In genomic region chr1:8903908-8904650, GRCh38 we compare ENCODE assay signal across 9 cellular contexts. TPM values are rescaled to one million over a fixed set of nuclear protein-coding genes. Genes with fewer than 3 reads are reported as not detected.
A peak's percentile ranks its signal among the peaks of the same experiment; 100 is the strongest.
DNase-seq lines count a peak whose midpoint lies in the region; ATAC-seq and TF ChIP-seq lines count a peak whose summit lies in the region.
"Had no signal": no experiment of that assay in that cellular context is flagged by ENCODE, and none has a peak within 500 bp of the region (broad histone marks: within the 10 kb centered on the region; RNA-seq: fewer than 3 reads in every experiment).

No MANE protein-coding gene starts in this region.

- H3K9me2 ChIP-seq in hepatocyte (replicated peaks; ENCODE audit: insufficient read depth), result no peaks in the 10 kb centered on the region

- H3K27ac ChIP-seq in hepatocyte (peak overlapping the region; percentile 55), transverse colon (peak overlapping the region in 1 of 4 donors; percentile 15), WERI-Rb-1 (no peak overlapping the region)
- H3K27ac ChIP-seq in naive thymus-derived CD4-positive, alpha-beta T cell (ENCODE audit: low read depth, low read length), result no peak overlapping the region

- peak overlapping the region; percentile 83 for H3K27ac Mint-ChIP-seq in activated CD4-positive, alpha-beta T cell treated with anti-CD3 and anti-CD28 coated beads, Interleukin-2, amount 10 ng/mL, durations not matched to agents 24 days and 14 days
- H3K27ac Mint-ChIP-seq in activated T-helper 1 cell treated with anti-CD3 and anti-CD28 coated beads, Interleukin-12 subunit alpha, Interleukin-12 subunit beta, Interleukin-2, Interleukin-4 antibody, amounts not matched to agents 30 ng/mL and 10 ng/mL and 1 ng/mL, durations not matched to agents 14 hours and 24 hours and 36 hours, result peak overlapping the region; percentile 80
- peak overlapping the region in 4 of 9 donors; percentile 28 to 46 (median 36) for H3K27ac Mint-ChIP-seq in naive thymus-derived CD4-positive, alpha-beta T cell

- 72% methylated on average over 6 of the region's 6 CpGs for whole genome bisulfite sequencing in hepatocyte (ENCODE audit: low lambda C conversion rate, missing lambda C conversion rate)
- 78% methylated on average over 6 of the region's 6 CpGs; no CpG with 5 or more reads in 1 of the 2 donors for WGBS in transverse colon (ENCODE audit: low coverage in 1 of 2), 2 donors

- no peak for TF ChIP-seq POLR2A in transverse colon (IDR thresholded peaks at IDR 0.05)

- H3K9me3 ChIP-seq in hepatocyte (ENCODE audit: low read depth), result no peaks in the 10 kb centered on the region
- no peaks in the 10 kb centered on the region for H3K9me3 ChIP-seq in transverse colon
- H3K9me3 ChIP-seq in naive thymus-derived CD4-positive, alpha-beta T cell (ENCODE audit: control insufficient read depth in 2 of 3, low read length in 3 of 3), result no peaks in the 10 kb centered on the region
- no peaks in the 10 kb centered on the region for H3K9me3 ChIP-seq in WERI-Rb-1 (ENCODE audit: severe bottlenecking)

- no peaks in the 10 kb centered on the region for H3K27me3 Mint-ChIP-seq in activated CD4-positive, alpha-beta T cell treated with anti-CD3 and anti-CD28 coated beads, Interleukin-2, amount 10 ng/mL, durations not matched to agents 24 days and 14 days
- no peaks in the 10 kb centered on the region for H3K27me3 Mint-ChIP-seq in activated T-helper 1 cell treated with anti-CD3 and anti-CD28 coated beads, Interleukin-12 subunit alpha, Interleukin-12 subunit beta, Interleukin-2, Interleukin-4 antibody, amounts not matched to agents 30 ng/mL and 10 ng/mL and 1 ng/mL, durations not matched to agents 14 hours and 24 hours and 36 hours (ENCODE audit: insufficient read depth)
- H3K27me3 Mint-ChIP-seq in naive thymus-derived CD4-positive, alpha-beta T cell, result no peaks in the 10 kb centered on the region

- no peaks in the 10 kb centered on the region for H4K20me1 ChIP-seq in hepatocyte (ENCODE audit: insufficient read depth, poor library complexity, severe bottlenecking)

- no peak for DNase-seq in activated CD4-positive, alpha-beta T cell treated with anti-CD3 and anti-CD28 coated beads, Interleukin-2, amount 10 ng/mL, durations not matched to agents 24 days and 14 days
- no peak for DNase-seq in activated CD4-positive, alpha-beta T cell treated with anti-CD3 and anti-CD28 coated beads, Interleukin-2, amount 50 U/mL, for 48 hours
- DNase-seq in activated T-helper 1 cell treated with anti-CD3 and anti-CD28 coated beads, Interleukin-12 subunit alpha, Interleukin-12 subunit beta, Interleukin-2, Interleukin-4 antibody, amounts not matched to agents 30 ng/mL and 10 ng/mL and 1 ng/mL, durations not matched to agents 14 hours and 24 hours and 36 hours (ENCODE audit: low spot score), result no peak
- DNase-seq in hepatocyte (ENCODE audit: low spot score) (peak; percentile 67), transverse colon (peak; percentile 21), WERI-Rb-1 (no peak), HEK293T (ENCODE audit: extremely low spot score) (no peak)
- DNase-seq in naive thymus-derived CD4-positive, alpha-beta T cell, result no peak

- peaks cover 5% of the 10 kb centered on the region for H3K9me3 Mint-ChIP-seq in activated CD4-positive, alpha-beta T cell treated with anti-CD3 and anti-CD28 coated beads, Interleukin-2, amount 10 ng/mL, durations not matched to agents 24 days and 14 days
- peaks cover 8% of the 10 kb centered on the region for H3K9me3 Mint-ChIP-seq in activated T-helper 1 cell treated with anti-CD3 and anti-CD28 coated beads, Interleukin-12 subunit alpha, Interleukin-12 subunit beta, Interleukin-2, Interleukin-4 antibody, amounts not matched to agents 30 ng/mL and 10 ng/mL and 1 ng/mL, durations not matched to agents 14 hours and 24 hours and 36 hours
- no peaks in the 10 kb centered on the region for H3K9me3 Mint-ChIP-seq in naive thymus-derived CD4-positive, alpha-beta T cell

- ATAC-seq in naive thymus-derived CD4-positive, alpha-beta T cell, result no peak

- CTCF ChIA-PET in naive thymus-derived CD4-positive, alpha-beta T cell (lab: Charles Lee), result interaction anchor here (0.6 to 1.0 kb wide), 2 partner anchors 47 to 101 kb away, joined by 7 to 10 read pairs; no protein-coding TSS in a partner anchor
- CTCF ChIA-PET in HEK293T (lab: Yijun Ruan, JAX), result no interaction called here

- no peak overlapping the region for H3K4me2 ChIP-seq in hepatocyte

- POLR2A ChIA-PET in naive thymus-derived CD4-positive, alpha-beta T cell (lab: Charles Lee), result no interaction called here
- POLR2A ChIA-PET in HEK293T (lab: Yijun Ruan, JAX), result no interaction called here

- in situ Hi-C loops in transverse colon (cut with MboI; ENCODE audit: low pct_ligation_motif_present in 1 of 4, low pct_unique_long_range_greater_than_20kb in 1 of 4, low sequenced_read_pairs in 3 of 4), result no loop called here

- TF ChIP-seq EP300 in transverse colon (IDR thresholded peaks at IDR 0.05; ENCODE audit: low read depth), result no peak

- no peaks in the 10 kb centered on the region for H3K79me2 ChIP-seq in hepatocyte

- H2AFZ ChIP-seq in hepatocyte, result no peak overlapping the region

- H3K4me1 Mint-ChIP-seq in activated CD4-positive, alpha-beta T cell treated with anti-CD3 and anti-CD28 coated beads, Interleukin-2, amount 10 ng/mL, durations not matched to agents 24 days and 14 days, result peaks cover 46% of the 10 kb centered on the region
- H3K4me1 Mint-ChIP-seq in activated T-helper 1 cell treated with anti-CD3 and anti-CD28 coated beads, Interleukin-12 subunit alpha, Interleukin-12 subunit beta, Interleukin-2, Interleukin-4 antibody, amounts not matched to agents 30 ng/mL and 10 ng/mL and 1 ng/mL, durations not matched to agents 14 hours and 24 hours and 36 hours (ENCODE audit: low read depth), result peaks cover 51% of the 10 kb centered on the region
- H3K4me1 Mint-ChIP-seq in naive thymus-derived CD4-positive, alpha-beta T cell, result peaks cover 13 to 55% (median 23%) of the 10 kb centered on the region in 7 donors

- H3K27me3 ChIP-seq in hepatocyte (no peaks in the 10 kb centered on the region), transverse colon (no peaks in the 10 kb centered on the region), WERI-Rb-1 (ENCODE audit: insufficient read depth, low read depth, severe bottlenecking) (no peaks in the 10 kb centered on the region)
- H3K27me3 ChIP-seq in naive thymus-derived CD4-positive, alpha-beta T cell (ENCODE audit: control insufficient read depth in 2 of 2, insufficient read depth in 2 of 2, low read length in 2 of 2), result no peaks in the 10 kb centered on the region

- H3K36me3 ChIP-seq in hepatocyte (replicated peaks; ENCODE audit: insufficient read depth, low read depth), result no peaks in the 10 kb centered on the region
- no peaks in the 10 kb centered on the region for H3K36me3 ChIP-seq in transverse colon
- H3K36me3 ChIP-seq in naive thymus-derived CD4-positive, alpha-beta T cell (ENCODE audit: control insufficient read depth in 2 of 3, insufficient read depth in 3 of 3, low read length in 3 of 3), result no peaks in the 10 kb centered on the region
- no peaks in the 10 kb centered on the region for H3K36me3 ChIP-seq in WERI-Rb-1

- H3K4me3 Mint-ChIP-seq in activated CD4-positive, alpha-beta T cell treated with anti-CD3 and anti-CD28 coated beads, Interleukin-2, amount 10 ng/mL, durations not matched to agents 24 days and 14 days, result no peak overlapping the region
- H3K4me3 Mint-ChIP-seq in activated T-helper 1 cell treated with anti-CD3 and anti-CD28 coated beads, Interleukin-12 subunit alpha, Interleukin-12 subunit beta, Interleukin-2, Interleukin-4 antibody, amounts not matched to agents 30 ng/mL and 10 ng/mL and 1 ng/mL, durations not matched to agents 14 hours and 24 hours and 36 hours, result no peak overlapping the region
- H3K4me3 Mint-ChIP-seq in naive thymus-derived CD4-positive, alpha-beta T cell, result no peak overlapping the region

- intact Hi-C loops in activated CD4-positive, alpha-beta T cell treated with anti-CD3 and anti-CD28 coated beads, Interleukin-2, amount 10 ng/mL, durations not matched to agents 24 days and 14 days (cut with micrococcal nuclease), result no loop called here
- intact Hi-C loops in activated T-helper 1 cell treated with anti-CD3 and anti-CD28 coated beads, Interleukin-12 subunit alpha, Interleukin-12 subunit beta, Interleukin-2, Interleukin-4 antibody, amounts not matched to agents 30 ng/mL and 10 ng/mL and 1 ng/mL, durations not matched to agents 14 hours and 24 hours and 36 hours (cut with micrococcal nuclease), result loop anchor here (5.0 to 10.0 kb wide), 4 partner anchors 42 to 1493 kb away; partner anchors contain the start of genes H6PD and PGD
- intact Hi-C loops in transverse colon (cut with DNase I; ENCODE audit: low total_unique reads), result loop anchor here (5.0 kb wide), 1 partner anchor 1288 kb away; no protein-coding TSS in a partner anchor
- intact Hi-C loops in naive thymus-derived CD4-positive, alpha-beta T cell (cut with micrococcal nuclease), result no loop called here

- H3K4me3 ChIP-seq in hepatocyte (no peak overlapping the region), transverse colon (no peak overlapping the region), WERI-Rb-1 (ENCODE audit: low read depth, low read length) (no peak overlapping the region)
- no peak overlapping the region for H3K4me3 ChIP-seq in naive thymus-derived CD4-positive, alpha-beta T cell (ENCODE audit: low read length)

- TF ChIP-seq CTCF in hepatocyte (IDR thresholded peaks at IDR 0.05; ENCODE audit: poor library complexity) (no peak), transverse colon (IDR thresholded peaks at IDR 0.05) (no peak), WERI-Rb-1 (IDR thresholded peaks at IDR 0.05; ENCODE audit: low read depth, low read length) (no peak)

- peaks cover 15% of the 10 kb centered on the region for H3K36me3 Mint-ChIP-seq in activated CD4-positive, alpha-beta T cell treated with anti-CD3 and anti-CD28 coated beads, Interleukin-2, amount 10 ng/mL, durations not matched to agents 24 days and 14 days (ENCODE audit: low read depth)
- H3K36me3 Mint-ChIP-seq in activated T-helper 1 cell treated with anti-CD3 and anti-CD28 coated beads, Interleukin-12 subunit alpha, Interleukin-12 subunit beta, Interleukin-2, Interleukin-4 antibody, amounts not matched to agents 30 ng/mL and 10 ng/mL and 1 ng/mL, durations not matched to agents 14 hours and 24 hours and 36 hours (ENCODE audit: low read depth), result peaks cover 3% of the 10 kb centered on the region
- peaks cover 0 to 20% (median 0%) of the 10 kb centered on the region in 5 donors for H3K36me3 Mint-ChIP-seq in naive thymus-derived CD4-positive, alpha-beta T cell

- H3K4me1 ChIP-seq in hepatocyte (ENCODE audit: insufficient read depth) (peaks cover 14% of the 10 kb centered on the region), transverse colon (peaks cover 0 to 5% (median 0%) of the 10 kb centered on the region in 4 donors)
- peaks cover 5 to 17% of the 10 kb centered on the region in 2 donors for H3K4me1 ChIP-seq in naive thymus-derived CD4-positive, alpha-beta T cell (ENCODE audit: control insufficient read depth in 2 of 2, insufficient read depth in 2 of 2, low read length in 2 of 2)

RNA-seq across cellular contexts. Expression of gene ENO1, which starts 25.6 kb away (rescaled TPM):
- total RNA-seq in activated CD4-positive, alpha-beta T cell treated with anti-CD3 and anti-CD28 coated beads, Interleukin-2, amount 10 ng/mL, durations not matched to agents 24 days and 14 days, result 3,899 and 3,999 TPM in 2 replicates
- 3,370 and 3,388 TPM in 2 replicates for total RNA-seq in activated T-helper 1 cell treated with anti-CD3 and anti-CD28 coated beads, Interleukin-12 subunit alpha, Interleukin-12 subunit beta, Interleukin-2, Interleukin-4 antibody, amounts not matched to agents 30 ng/mL and 10 ng/mL and 1 ng/mL, durations not matched to agents 14 hours and 24 hours and 36 hours
- total RNA-seq in hepatocyte (580 and 659 TPM in 2 replicates), transverse colon (100 to 1,000 TPM; 202 to 407 (median 320) TPM)
- polyA plus RNA-seq in hepatocyte, result 868 and 876 TPM in 2 replicates
- 1,000 to 10,000 TPM in 1 of 5 experiments, 100 to 1,000 TPM in 4; 198 to 3,569 (median 264) TPM for total RNA-seq in naive thymus-derived CD4-positive, alpha-beta T cell
- 1,000 to 10,000 TPM in 1 of 2 donors, 100 to 1,000 TPM in 1; 944 to 1,140 TPM for polyA plus RNA-seq in naive thymus-derived CD4-positive, alpha-beta T cell

RNA-seq across cellular contexts. Expression of gene CA6, which starts 41.6 kb away (rescaled TPM):
- 1.0 and 1.3 TPM in 2 replicates for total RNA-seq in activated CD4-positive, alpha-beta T cell treated with anti-CD3 and anti-CD28 coated beads, Interleukin-2, amount 10 ng/mL, durations not matched to agents 24 days and 14 days
- 2.2 and 2.6 TPM in 2 replicates for total RNA-seq in activated T-helper 1 cell treated with anti-CD3 and anti-CD28 coated beads, Interleukin-12 subunit alpha, Interleukin-12 subunit beta, Interleukin-2, Interleukin-4 antibody, amounts not matched to agents 30 ng/mL and 10 ng/mL and 1 ng/mL, durations not matched to agents 14 hours and 24 hours and 36 hours
- total RNA-seq in hepatocyte, result not detected in 2 replicates
- not detected in 2 replicates for polyA plus RNA-seq in hepatocyte
- not detected for total RNA-seq in transverse colon
- 1 to 10 TPM in 2 of 5 experiments, under 1 TPM in 3; 0.49 to 5.9 (median 0.90) TPM for total RNA-seq in naive thymus-derived CD4-positive, alpha-beta T cell
- polyA plus RNA-seq in naive thymus-derived CD4-positive, alpha-beta T cell, result 1 to 10 TPM; 3.6 to 9.3 TPM
- total RNA-seq: subcutaneous adipose tissue had no signal

Comparison
In these comparisons a context has a peak if more than half of its experiments do, and no peak if none do; other contexts are left out.
1. DNase-seq: peak in hepatocyte (single experiment) and transverse colon (single experiment); none in activated CD4-positive, alpha-beta T cell treated with anti-CD3 and anti-CD28 coated beads, Interleukin-2, amount 10 ng/mL, durations not matched to agents 24 days and 14 days (single experiment), activated CD4-positive, alpha-beta T cell treated with anti-CD3 and anti-CD28 coated beads, Interleukin-2, amount 50 U/mL, for 48 hours (0 of 2), activated T-helper 1 cell treated with anti-CD3 and anti-CD28 coated beads, Interleukin-12 subunit alpha, Interleukin-12 subunit beta, Interleukin-2, Interleukin-4 antibody, amounts not matched to agents 30 ng/mL and 10 ng/mL and 1 ng/mL, durations not matched to agents 14 hours and 24 hours and 36 hours (single experiment), naive thymus-derived CD4-positive, alpha-beta T cell (0 of 9), WERI-Rb-1 (single experiment) and HEK293T (single experiment).
2. intact Hi-C loops: an anchor here in activated T-helper 1 cell treated with anti-CD3 and anti-CD28 coated beads, Interleukin-12 subunit alpha, Interleukin-12 subunit beta, Interleukin-2, Interleukin-4 antibody, amounts not matched to agents 30 ng/mL and 10 ng/mL and 1 ng/mL, durations not matched to agents 14 hours and 24 hours and 36 hours (5.0 to 10.0 kb wide) and transverse colon (5.0 kb wide); none called in activated CD4-positive, alpha-beta T cell treated with anti-CD3 and anti-CD28 coated beads, Interleukin-2, amount 10 ng/mL, durations not matched to agents 24 days and 14 days and naive thymus-derived CD4-positive, alpha-beta T cell.